Comparison of ENCODE assay signal across 9 cellular contexts in the genomic region with DNA sequence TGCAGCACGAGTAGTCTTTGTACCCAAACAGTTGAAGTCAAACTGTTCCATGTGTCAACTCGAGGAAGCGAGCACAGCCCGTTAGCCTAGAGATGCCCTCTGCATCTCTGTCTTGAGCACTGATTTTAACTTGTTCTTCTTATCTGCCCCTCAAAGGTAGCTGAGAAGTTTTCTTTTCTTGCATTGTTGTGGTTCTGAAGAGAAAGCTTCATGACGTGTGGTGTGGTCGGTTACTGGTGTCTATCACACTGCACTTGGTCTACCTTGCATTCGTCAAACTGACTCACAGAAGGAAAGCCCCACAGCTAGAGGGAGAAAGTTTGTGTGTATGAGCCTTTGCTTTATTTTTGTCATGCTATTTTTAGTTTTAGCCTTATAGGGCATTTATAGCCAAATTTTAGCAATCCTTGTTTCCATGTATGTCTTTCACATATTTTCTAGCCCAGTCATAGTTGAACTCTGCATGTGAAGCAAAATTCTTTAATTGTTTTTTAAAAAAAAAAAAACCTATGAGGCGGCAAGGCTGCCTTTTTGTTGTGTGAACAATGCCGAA.
DNase-seq lines count a peak whose midpoint lies in the region; ATAC-seq and TF ChIP-seq lines count a peak whose summit lies in the region.
"Had no signal": no experiment of that assay in that cellular context is flagged by ENCODE, and none has a peak within 500 bp of the region (broad histone marks: within the 10 kb centered on the region; RNA-seq: fewer than 3 reads in every experiment).

No MANE protein-coding gene starts in this region.

- peaks cover 6% of the 10 kb centered on the region for H3K4me1 Mint-ChIP-seq in nephron

- peak; percentile 91 for ATAC-seq in HG03159 (IDR thresholded peaks at IDR 0.05; ENCODE audit: unreplicated experiment)
- peak; percentile 100 for ATAC-seq in activated naive CD4-positive, alpha-beta T cell treated with anti-CD3 and anti-CD28 coated beads, Interleukin-2, amount 50 U/mL, for 72 hours

- H3K36me3 Mint-ChIP-seq in activated naive CD4-positive, alpha-beta T cell treated with anti-CD3 and anti-CD28 coated beads, Interleukin-2, amount 50 U/mL, for 72 hours, result peaks cover 5 to 9% of the 10 kb centered on the region in 2 donors
- peaks cover 25% of the 10 kb centered on the region for H3K36me3 Mint-ChIP-seq in nephron (ENCODE audit: low read depth)

- no peak for TF ChIP-seq CTCF in nephron (IDR thresholded peaks at IDR 0.05; ENCODE audit: unreplicated experiment in 3 of 3)

- H3K9me3 Mint-ChIP-seq in activated naive CD4-positive, alpha-beta T cell treated with anti-CD3 and anti-CD28 coated beads, Interleukin-2, amount 50 U/mL, for 72 hours, result no peaks in the 10 kb centered on the region
- H3K9me3 Mint-ChIP-seq in nephron, result peaks cover 10% of the 10 kb centered on the region

- peak; percentile 20 for DNase-seq in activated T-cell treated with anti-CD3 and anti-CD28 coated beads for 24 hours (ENCODE audit: low read depth)
- DNase-seq in activated T-cell treated with anti-CD3 and anti-CD28 coated beads, Interleukin-2, amount 50 U/mL, for 1 hour, result no peak
- DNase-seq in activated naive CD4-positive, alpha-beta T cell treated with anti-CD3 and anti-CD28 coated beads, Interleukin-2, amount 50 U/mL, for 72 hours (ENCODE audit: low spot score in 2 of 2), result peak in 1 of 2 donors; percentile 27
- DNase-seq in NCI-H2081 (lab: John Stamatoyannopoulos, UW), result no peak
- DNase-seq in NCI-H2171 treated with DMSO at 0.1 percent for 48 hours (lab: John Stamatoyannopoulos, UW), result no peak
- DNase-seq in NCI-H2227 treated with DMSO at 0.1 percent for 48 hours (lab: John Stamatoyannopoulos, UW), result no peak

- H3K27me3 Mint-ChIP-seq in nephron (ENCODE audit: low read depth), result no peaks in the 10 kb centered on the region

- no peak overlapping the region for H3K4me3 Mint-ChIP-seq in nephron
- H3K4me3 Mint-ChIP-seq: brain had no signal

- H3K27ac Mint-ChIP-seq in activated naive CD4-positive, alpha-beta T cell treated with anti-CD3 and anti-CD28 coated beads, Interleukin-2, amount 50 U/mL, for 72 hours, result no peak overlapping the region
- H3K27ac Mint-ChIP-seq in nephron, result peak overlapping the region in 2 of 3 experiments; percentile 10 to 21

Comparison
In these comparisons a context has a peak if more than half of its experiments do, and no peak if none do; other contexts are left out.
1. H3K27ac Mint-ChIP-seq: peak in nephron (2 of 3); none in activated naive CD4-positive, alpha-beta T cell treated with anti-CD3 and anti-CD28 coated beads, Interleukin-2, amount 50 U/mL, for 72 hours (0 of 2).